ENCODE assay signal across 25 cellular contexts in genomic region chr3:43054754-43055153, GRCh38.
"Had no signal": no experiment of that assay in that cellular context is flagged by ENCODE, and none has a peak within 500 bp of the region (broad histone marks: within the 10 kb centered on the region; RNA-seq: fewer than 3 reads in every experiment).

No MANE protein-coding gene starts in this region.

- H3K27ac Mint-ChIP-seq: natural killer cell; stimulated activated effector memory CD8-positive, alpha-beta T cell treated with anti-CD3 and anti-CD28 coated beads, Interleukin-12 subunit alpha, Interleukin-12 subunit beta, amount 100 ng/mL, for 72 hours; type B pancreatic cell had no signal

- H3K4me3 Mint-ChIP-seq: natural killer cell; stimulated activated effector memory CD8-positive, alpha-beta T cell treated with anti-CD3 and anti-CD28 coated beads, Interleukin-12 subunit alpha, Interleukin-12 subunit beta, amount 100 ng/mL, for 72 hours; type B pancreatic cell had no signal

- H3K9me3 Mint-ChIP-seq: type B pancreatic cell had no signal

- H3K27ac ChIP-seq: epithelial cell of prostate, foreskin keratinocyte, gastroesophageal sphincter, heart right ventricle, lower lobe of right lung, pancreas, testis, tibial artery had no signal

- DNase-seq: cerebellar nuclear complex; dorsolateral prefrontal cortex; effector CD4-positive, alpha-beta T cell; foreskin keratinocyte; heart right ventricle; hippocampal formation; kidney glomerular epithelial cell; left colon; left ventricle myocardium superior; lower lobe of right lung; natural killer cell; occipital lobe; pancreas; stimulated activated CD4-positive, alpha-beta T cell treated with anti-CD3 and anti-CD28 coated beads, Interleukin-4, amount 100 ng/mL, for 24 hours; stimulated activated naive CD8-positive, alpha-beta T cell treated with anti-CD3 and anti-CD28 coated beads, Interleukin-15, Interleukin-2, amounts not matched to agents 100 U/mL and 50 U/mL, for 24 hours; substantia nigra; testis; tibial artery had no signal

- H3K4me1 Mint-ChIP-seq: natural killer cell; stimulated activated effector memory CD8-positive, alpha-beta T cell treated with anti-CD3 and anti-CD28 coated beads, Interleukin-12 subunit alpha, Interleukin-12 subunit beta, amount 100 ng/mL, for 72 hours had no signal

- ATAC-seq: esophagus mucosa; foreskin keratinocyte; gastroesophageal sphincter; heart right ventricle; left colon; left ventricle myocardium superior; lower lobe of right lung; natural killer cell; pancreas; sciatic nerve; stimulated activated effector memory CD8-positive, alpha-beta T cell treated with anti-CD3 and anti-CD28 coated beads, Interleukin-12 subunit alpha, Interleukin-12 subunit beta, amount 100 ng/mL, for 72 hours; stimulated activated naive CD8-positive, alpha-beta T cell treated with anti-CD3 and anti-CD28 coated beads, Interleukin-15, Interleukin-2, amounts not matched to agents 100 U/mL and 50 U/mL, for 24 hours had no signal

- H3K4me3 ChIP-seq: dorsolateral prefrontal cortex, gastroesophageal sphincter, heart right ventricle, lower lobe of right lung, pancreas, smooth muscle cell, testis, tibial artery had no signal

- H3K36me3 Mint-ChIP-seq: stimulated activated effector memory CD8-positive, alpha-beta T cell treated with anti-CD3 and anti-CD28 coated beads, Interleukin-12 subunit alpha, Interleukin-12 subunit beta, amount 100 ng/mL, for 72 hours had no signal
